In the genomic region with DNA sequence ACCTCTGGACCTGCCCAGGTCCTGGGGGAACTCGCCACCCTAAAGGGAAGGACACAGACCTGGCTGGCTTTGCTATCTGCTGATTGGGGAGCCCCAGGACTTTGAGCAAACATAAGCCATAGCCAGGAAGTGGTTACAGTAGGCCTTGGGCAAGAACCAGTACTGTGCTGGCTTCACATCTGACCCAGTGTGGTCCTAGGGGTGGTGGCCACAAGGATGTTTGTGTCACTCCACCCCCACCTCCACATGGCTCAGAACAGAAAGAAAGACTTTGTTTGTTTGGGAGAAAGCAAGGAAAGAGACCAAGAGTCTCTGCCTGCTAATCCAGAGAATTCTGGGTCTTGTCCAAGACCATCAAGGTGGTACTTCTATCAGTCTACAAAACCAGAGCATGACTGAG, we compare ENCODE assay signal across 25 cellular contexts.
"Had no signal": no experiment of that assay in that cellular context is flagged by ENCODE, and none has a peak within 500 bp of the region (broad histone marks: within the 10 kb centered on the region; RNA-seq: fewer than 3 reads in every experiment).

No MANE protein-coding gene starts in this region.

- H3K36me3 ChIP-seq: SJSA1 had no signal

- FAIRE-seq: HTR-8/SVneo, K562 had no signal

- H3K9ac ChIP-seq: KMS-11, SK-N-SH had no signal

- H3K36me3 Mint-ChIP-seq: IgD-negative memory B cell, T-cell had no signal

- DNase-seq: Kasumi-1, NCI-H1092, NCI-H1105 treated with DMSO at 0.1 percent for 48 hours, NCI-H1436, NCI-H187, NCI-H2029, NCI-H2081 treated with DMSO at 0.1 percent for 48 hours, NCI-H2171, NCI-H226, NCI-H446, NCI-H510A, NCI-H524 treated with DMSO at 0.1 percent for 48 hours, NCI-H69, NCI-H774, Right ventricle myocardium superior, RPMI8226, SIG-M5, SK-N-SH, SW 1271, T-cell had no signal

- H3K4me3 ChIP-seq: K562, SJSA1 had no signal

- H3K4me1 Mint-ChIP-seq: IgD-negative memory B cell, T-cell had no signal

- H3K27ac ChIP-seq: KMS-11, SJSA1 had no signal

- H3K27me3 ChIP-seq: SJSA1 had no signal

- H3K4me3 Mint-ChIP-seq: IgD-negative memory B cell, T-cell had no signal

- H3K4me1 ChIP-seq: SJSA1 had no signal

- H3K27ac Mint-ChIP-seq: IgD-negative memory B cell, T-cell had no signal

- H3K9me3 ChIP-seq: SJSA1, SK-N-SH had no signal
